2 cellular contexts compared by ENCODE assay signal in genomic region chr11:63012450-63013238, GRCh38.
TF ChIP-seq lines count a peak whose summit lies in the region.

No MANE protein-coding gene starts in this region.

TF ChIP-seq in HepG2, 621 proteins besides CTCF, POLR2A, EP300 and RAD21 (continues in another document):
- TF ChIP-seq ATF1 (CRISPR knock-in tag; IDR thresholded peaks at IDR 0.05) (no peak), BCL6 (CRISPR knock-in tag; IDR thresholded peaks at IDR 0.05) (peak; percentile 18; the same call in 1 of the 2 replicates), SAP130 (CRISPR knock-in tag; IDR thresholded peaks at IDR 0.05; ENCODE audit: low read depth) (0 out of 2 replicates have a peak, but pooled peaks have one; percentile 18), SOX13 (IDR thresholded peaks at IDR 0.05) (no peak), SOX13 (CRISPR knock-in tag; conservative IDR thresholded peaks at IDR 0.05 in 1 of 2, IDR thresholded peaks at IDR 0.05 in 1 of 2) (0 out of 4 replicates have a peak, but pooled peaks of 1 of the 2 experiments have one; percentile 7), FOSL1 (CRISPR knock-in tag; IDR thresholded peaks at IDR 0.05; ENCODE audit: borderline replicate concordance) (no peak), PAXIP1 (CRISPR knock-in tag; conservative IDR thresholded peaks at IDR 0.05) (0 out of 2 replicates have a peak, but pooled peaks have one; percentile 24), HDAC1 (CRISPR knock-in tag; IDR thresholded peaks at IDR 0.05) (0 out of 2 replicates have a peak, but pooled peaks have one; percentile 39), SALL1 (CRISPR knock-in tag; IDR thresholded peaks at IDR 0.05) (peak; percentile 27; the same call in 1 of the 2 replicates), ZNF331 (CRISPR knock-in tag; IDR thresholded peaks at IDR 0.05) (peak; percentile 29; the same call in 1 of the 2 replicates), ZNF3 (CRISPR knock-in tag; IDR thresholded peaks at IDR 0.05) (peak; percentile 83; the same call in 1 of the 2 replicates), HMG20A (CRISPR knock-in tag; IDR thresholded peaks at IDR 0.05; ENCODE audit: borderline replicate concordance) (0 out of 2 replicates have a peak, but pooled peaks have one; percentile 28), FOXA1 (IDR thresholded peaks at IDR 0.05) (no peak), FOXA1 (CRISPR knock-in tag; IDR thresholded peaks at IDR 0.05) (0 out of 2 replicates have a peak, but pooled peaks have one; percentile 30), ZMYM2 (CRISPR knock-in tag; IDR thresholded peaks at IDR 0.05) (no peak), IKZF5 (CRISPR knock-in tag; IDR thresholded peaks at IDR 0.05) (no peak), ZNF552 (CRISPR knock-in tag; IDR thresholded peaks at IDR 0.05; ENCODE audit: borderline replicate concordance) (no peak), GATAD2A (CRISPR knock-in tag; IDR thresholded peaks at IDR 0.05) (0 out of 2 replicates have a peak, but pooled peaks have one; percentile 31), ZNF768 (CRISPR knock-in tag; IDR thresholded peaks at IDR 0.05) (peak; percentile 25; the same call in 1 of the 2 replicates), ZFX (CRISPR knock-in tag; IDR thresholded peaks at IDR 0.05; ENCODE audit: low read depth) (0 out of 2 replicates have a peak, but pooled peaks have one; percentile 27), ARID4A (CRISPR knock-in tag; IDR thresholded peaks at IDR 0.05; ENCODE audit: borderline replicate concordance) (0 out of 2 replicates have a peak, but pooled peaks have one; percentile 28), ZNF296 (CRISPR knock-in tag; conservative IDR thresholded peaks at IDR 0.05) (no peak), FOXA3 (CRISPR knock-in tag; IDR thresholded peaks at IDR 0.05) (peak; percentile 48; the same call in 1 of the 2 replicates), XRCC5 (optimal IDR thresholded peaks at IDR 0.05; ENCODE audit: low read length) (no peak), ZNF232 (CRISPR knock-in tag; IDR thresholded peaks at IDR 0.05; ENCODE audit: borderline replicate concordance) (no peak)

TF ChIP-seq in H1, 55 proteins besides CTCF, POLR2A, EP300 and RAD21:
- no peak for TF ChIP-seq SRF (IDR thresholded peaks at IDR 0.05; ENCODE audit: low read depth, low read length)
- no peak for TF ChIP-seq RBBP5 (IDR thresholded peaks at IDR 0.05; ENCODE audit: borderline replicate concordance, low read depth, low read length)
- TF ChIP-seq RXRA (IDR thresholded peaks at IDR 0.05; ENCODE audit: insufficient read depth, low read depth, low read length) = no peak
- no peak for TF ChIP-seq SP2 (IDR thresholded peaks at IDR 0.05; ENCODE audit: low read length)
- no peak for TF ChIP-seq CHD2 (IDR thresholded peaks at IDR 0.05; ENCODE audit: low read length)
- no peak for TF ChIP-seq MAFK (IDR thresholded peaks at IDR 0.05; ENCODE audit: low read depth, low read length)
- no peak for TF ChIP-seq E2F6 (IDR thresholded peaks at IDR 0.05)
- TF ChIP-seq CEBPB (IDR thresholded peaks at IDR 0.05; ENCODE audit: low read depth, low read length) = no peak
- TF ChIP-seq CREB1 (IDR thresholded peaks at IDR 0.05) = no peak
- TF ChIP-seq POLR2AphosphoS5 (IDR thresholded peaks at IDR 0.05; ENCODE audit: low read depth, low read length) = no peak
- no peak for TF ChIP-seq BRCA1 (IDR thresholded peaks at IDR 0.05; ENCODE audit: low read depth, low read length)
- no peak for TF ChIP-seq TCF12 (IDR thresholded peaks at IDR 0.05; ENCODE audit: low read depth, low read length)
- TF ChIP-seq MAX (IDR thresholded peaks at IDR 0.05) = no peak
- no peak for TF ChIP-seq SUZ12 (IDR thresholded peaks at IDR 0.05; ENCODE audit: low read length)
- no peak for TF ChIP-seq FOSL1 (IDR thresholded peaks at IDR 0.05; ENCODE audit: insufficient read depth, low read depth, low read length)
